ENCODE assay signal across 8 cellular contexts in genomic region chr11:72239296-72239848, GRCh38. TPM values are rescaled to one million over a fixed set of nuclear protein-coding genes. Genes with fewer than 3 reads are reported as not detected.
DNase-seq lines count a peak whose midpoint lies in the region; ATAC-seq, FAIRE-seq and TF ChIP-seq lines count a peak whose summit lies in the region.

No MANE protein-coding gene starts in this region.

- peak overlapping the region in 2 of 59 donors; percentile 0 to 52 for H3K27ac ChIP-seq in dorsolateral prefrontal cortex
- H3K27ac ChIP-seq in mucosa of rectum (ENCODE audit: low read depth in 2 of 2, low read length in 2 of 2) = no peak overlapping the region
- H3K27ac ChIP-seq in small intestine (ENCODE audit: low read depth in 1 of 2, low read length in 1 of 2) = no peak overlapping the region

- intact Hi-C loops in dorsolateral prefrontal cortex (cut with DNase I) = loop anchor here in 1 of 2 donors (5.0 kb wide), 1 partner anchor 193 kb away; the partner anchor contains the start of gene CLPB

- no peak for ATAC-seq in GM18870 (IDR thresholded peaks at IDR 0.05; ENCODE audit: unreplicated experiment)

- H3K27me3 ChIP-seq in dorsolateral prefrontal cortex (peaks cover 3 to 56% (median 42%) of the 10 kb centered on the region in 45 donors), mucosa of rectum (ENCODE audit: control insufficient read depth in 2 of 2, insufficient read depth in 2 of 2, low read length in 2 of 2) (peaks cover 23 to 25% of the 10 kb centered on the region in 2 donors), small intestine (ENCODE audit: control insufficient read depth in 2 of 2, insufficient read depth in 2 of 2, low read length in 2 of 2) (peaks cover 12 to 22% of the 10 kb centered on the region in 2 donors)

- DNase-seq in NCI-H2081 (lab: John Stamatoyannopoulos, UW) (peak; percentile 36 to 63), NCI-H2081 treated with DMSO at 0.1 percent for 48 hours (lab: John Stamatoyannopoulos, UW) (no peak), NCI-H69 (lab: John Stamatoyannopoulos, UW) (peak; percentile 84), dorsolateral prefrontal cortex (peak in 2 of 10 donors; percentile 23 to 41), small intestine (no peak), superior temporal gyrus (ENCODE audit: extremely low spot score) (no peak)

- peaks cover 21 to 24% of the 10 kb centered on the region in 2 donors for H3K4me1 ChIP-seq in mucosa of rectum (ENCODE audit: control insufficient read depth in 2 of 2, insufficient read depth in 2 of 2, low read length in 2 of 2)
- H3K4me1 ChIP-seq in small intestine (ENCODE audit: control insufficient read depth in 2 of 2, insufficient read depth in 1 of 2, low read depth in 1 of 2, low read length in 1 of 2) = peaks cover 0 to 2% of the 10 kb centered on the region in 2 donors

- 10 to 20% (median 11%) methylated on average over 22 to 27 of the region's 27 CpGs for WGBS in small intestine, 3 donors

- H3K9ac ChIP-seq in mucosa of rectum (ENCODE audit: low read depth in 1 of 2, low read length in 2 of 2) = peak overlapping the region in 1 of 2 donors; percentile 56

- H3K9me3 ChIP-seq in mucosa of rectum (ENCODE audit: control insufficient read depth in 2 of 2, low read length in 2 of 2) = no peaks in the 10 kb centered on the region
- H3K9me3 ChIP-seq in small intestine (ENCODE audit: control insufficient read depth, low read depth) = no peaks in the 10 kb centered on the region

- H3K4me3 ChIP-seq in dorsolateral prefrontal cortex (peak overlapping the region in 51 of 59 donors; percentile 3 to 61 (median 41)), mucosa of rectum (ENCODE audit: low read length in 2 of 2) (peak overlapping the region; percentile 45 to 49), small intestine (ENCODE audit: low read depth in 1 of 2, low read length in 2 of 2) (peak overlapping the region in 1 of 2 donors; percentile 47)

- no peak for FAIRE-seq in small intestine (lab: Jason Lieb, UNC)

- no peak for TF ChIP-seq CTCF in dorsolateral prefrontal cortex (IDR thresholded peaks at IDR 0.05 in 54 of 56, conservative IDR thresholded peaks at IDR 0.05 in 2 of 56; ENCODE audit: low read depth in 1 of 56, partially characterized antibody in 56 of 56)

- H3K36me3 ChIP-seq in mucosa of rectum (ENCODE audit: control insufficient read depth in 2 of 2, insufficient read depth in 2 of 2, low read length in 2 of 2) (peaks cover 14 to 28% of the 10 kb centered on the region in 2 donors), small intestine (ENCODE audit: control insufficient read depth in 2 of 2, insufficient read depth in 2 of 2, low read length in 2 of 2) (peaks cover 3 to 10% of the 10 kb centered on the region in 2 donors)

RNA-seq across cellular contexts. Expression of gene PHOX2A, which starts 4.6 kb away (rescaled TPM):
- total RNA-seq in dorsolateral prefrontal cortex = under 1 TPM in 1 of 120 experiments, not detected in 119; 0.37 TPM
- polyA plus RNA-seq in small intestine = 1 to 10 TPM in 1 of 3 donors, not detected in 2; 3.3 TPM

RNA-seq across cellular contexts. Expression of gene INPPL1, which starts 14.8 kb away (rescaled TPM):
- total RNA-seq in dorsolateral prefrontal cortex = 100 to 1,000 TPM in 16 of 120 experiments, 10 to 100 TPM in 104; 45.2 to 209 (median 78.5) TPM
- 10 to 100 TPM; 43.2 to 63.7 (median 57.7) TPM for polyA plus RNA-seq in small intestine

RNA-seq across cellular contexts. Expression of gene FOLR2, which starts 22.8 kb away (rescaled TPM):
- 10 to 100 TPM in 26 of 120 experiments, 1 to 10 TPM in 93, under 1 TPM in 1; 0.70 to 35.0 (median 5.7) TPM for total RNA-seq in dorsolateral prefrontal cortex
- polyA plus RNA-seq in small intestine = 10 to 100 TPM in 1 of 3 donors, 1 to 10 TPM in 1, under 1 TPM in 1; 0.67 to 24.2 (median 6.8) TPM

RNA-seq across cellular contexts. Expression of gene FOLR1, which starts 47.4 kb away (rescaled TPM):
- total RNA-seq in dorsolateral prefrontal cortex = 1 to 10 TPM in 10 of 120 experiments, under 1 TPM in 40, not detected in 70; 0.40 to 1.4 (median 0.69) TPM
- polyA plus RNA-seq in small intestine = under 1 TPM in 1 of 3 donors, not detected in 2; 0.19 TPM

Comparison
In these comparisons a context has a peak if more than half of its experiments do, and no peak if none do; other contexts are left out.
1. DNase-seq: peak in NCI-H2081 (2 of 2) and NCI-H69 (single experiment); none in NCI-H2081 treated with DMSO at 0.1 percent for 48 hours (single experiment), small intestine (single experiment) and superior temporal gyrus (single experiment).